ENCODE assay signal across 1 cellular context in genomic region chr2:33229646-33230045, GRCh38.
TF ChIP-seq lines count a peak whose summit lies in the region.

No MANE protein-coding gene starts in this region.

TF ChIP-seq in HepG2, 621 proteins besides CTCF, POLR2A, EP300 and RAD21 (continued from another document):
- TF ChIP-seq ZNF7 (CRISPR knock-in tag; IDR thresholded peaks at IDR 0.05): no peak
- TF ChIP-seq KMT2A (CRISPR knock-in tag; IDR thresholded peaks at IDR 0.05): no peak
- no peak for TF ChIP-seq BRD4 (CRISPR knock-in tag; IDR thresholded peaks at IDR 0.05)
- TF ChIP-seq STAT6 (CRISPR knock-in tag; IDR thresholded peaks at IDR 0.05; ENCODE audit: borderline replicate concordance): no peak
